ENCODE assay signal across 10 cellular contexts in genomic region chr3:11570251-11570650, GRCh38.
DNase-seq lines count a peak whose midpoint lies in the region; ATAC-seq and TF ChIP-seq lines count a peak whose summit lies in the region.
"Had no signal": no experiment of that assay in that cellular context is flagged by ENCODE, and none has a peak within 500 bp of the region (broad histone marks: within the 10 kb centered on the region; RNA-seq: fewer than 3 reads in every experiment).

No MANE protein-coding gene starts in this region.

- H3K27ac Mint-ChIP-seq in endodermal cell: peak overlapping the region; percentile 66

- intact Hi-C loops in left ventricle myocardium inferior (cut with micrococcal nuclease): no loop called here
- intact Hi-C loops in cardiac septum (cut with DNase I): no loop called here

- H2BK15ac ChIP-seq in neuronal stem cell (ENCODE audit: low read length): no peak overlapping the region

- DNase-seq in left ventricle myocardium inferior: no peak
- DNase-seq in cardiac septum (ENCODE audit: low spot score): no peak
- DNase-seq in endodermal cell: no peak
- no peak for DNase-seq in neuronal stem cell (ENCODE audit: low spot score)
- DNase-seq in effector memory CD4-positive, alpha-beta T cell: no peak
- DNase-seq in DMS53 treated with DMSO at 0.1 percent for 48 hours (lab: John Stamatoyannopoulos, UW; ENCODE audit: unreplicated experiment): no peak
- DNase-seq: GF-D8, NCI-H774 had no signal

- ATAC-seq in GM19351 (IDR thresholded peaks at IDR 0.05; ENCODE audit: unreplicated experiment): no peak

- H3K9me3 Mint-ChIP-seq in endodermal cell: no peaks in the 10 kb centered on the region

- no peak overlapping the region for H3K14ac ChIP-seq in neuronal stem cell (ENCODE audit: low read length)

- no peak overlapping the region for H3K4me2 ChIP-seq in neuronal stem cell (ENCODE audit: insufficient read depth, low read length, poor library complexity, severe bottlenecking)

- H3K27ac ChIP-seq in left ventricle myocardium inferior (replicated peaks) (peak overlapping the region; percentile 84), endodermal cell (ENCODE audit: low read depth, low read length) (no peak overlapping the region), neuronal stem cell (replicated peaks; ENCODE audit: low read length) (no peak overlapping the region), urinary bladder (ENCODE audit: low read depth) (peak overlapping the region; percentile 26)
- H3K27ac ChIP-seq in effector memory CD4-positive, alpha-beta T cell (ENCODE audit: insufficient read depth, low read length, poor library complexity, severe bottlenecking): no peak overlapping the region

- H3K27me3 Mint-ChIP-seq in endodermal cell (ENCODE audit: insufficient read depth): no peaks in the 10 kb centered on the region

- peaks cover 24% of the 10 kb centered on the region for H3K79me1 ChIP-seq in neuronal stem cell (ENCODE audit: low read depth, low read length)

- H3K4me1 ChIP-seq in left ventricle myocardium inferior (peaks cover 80% of the 10 kb centered on the region), endodermal cell (ENCODE audit: control insufficient read depth, insufficient read depth, low read length) (no peaks in the 10 kb centered on the region), neuronal stem cell (ENCODE audit: control insufficient read depth in 2 of 2, insufficient read depth in 1 of 2, low read depth in 1 of 2, low read length in 2 of 2) (no peaks in the 10 kb centered on the region), urinary bladder (ENCODE audit: insufficient read depth) (no peaks in the 10 kb centered on the region)
- H3K4me1 ChIP-seq in effector memory CD4-positive, alpha-beta T cell (ENCODE audit: control insufficient read depth, insufficient read depth, low read length, poor library complexity, severe bottlenecking): no peaks in the 10 kb centered on the region

- no peak overlapping the region for H3K23ac ChIP-seq in neuronal stem cell (ENCODE audit: low read depth, low read length, poor library complexity)

- no peak overlapping the region for H3K4ac ChIP-seq in neuronal stem cell (ENCODE audit: low read length)

- no peak overlapping the region for H2BK120ac ChIP-seq in neuronal stem cell (ENCODE audit: low read depth, low read length)

- H3K4me1 Mint-ChIP-seq in endodermal cell: no peaks in the 10 kb centered on the region

- H3K4me3 ChIP-seq in left ventricle myocardium inferior: no peak overlapping the region
- no peak overlapping the region for H3K4me3 ChIP-seq in endodermal cell (ENCODE audit: low read length)
- no peak overlapping the region for H3K4me3 ChIP-seq in neuronal stem cell (ENCODE audit: low read length in 2 of 2)
- no peak overlapping the region for H3K4me3 ChIP-seq in urinary bladder (ENCODE audit: low read depth, low read length)
- H3K4me3 ChIP-seq in effector memory CD4-positive, alpha-beta T cell (ENCODE audit: insufficient read depth, low read depth, low read length, poor library complexity, severe bottlenecking): no peak overlapping the region

- H4K8ac ChIP-seq in neuronal stem cell (ENCODE audit: low read depth, low read length): no peak overlapping the region

- no peak overlapping the region for H2BK5ac ChIP-seq in neuronal stem cell (ENCODE audit: low read length)

- no peak for TF ChIP-seq CTCF in left ventricle myocardium inferior (IDR thresholded peaks at IDR 0.05; ENCODE audit: borderline replicate concordance)
- TF ChIP-seq CTCF in endodermal cell (conservative IDR thresholded peaks at IDR 0.05): no peak

- H3K27me3 ChIP-seq in left ventricle myocardium inferior (ENCODE audit: low read depth) (no peaks in the 10 kb centered on the region), endodermal cell (ENCODE audit: control insufficient read depth, insufficient read depth, low read length, poor library complexity, severe bottlenecking) (no peaks in the 10 kb centered on the region), neuronal stem cell (ENCODE audit: control insufficient read depth in 3 of 3, insufficient read depth in 3 of 3, low read depth in 1 of 3, low read length in 3 of 3) (no peaks in the 10 kb centered on the region)
- H3K27me3 ChIP-seq in effector memory CD4-positive, alpha-beta T cell (replicated peaks; ENCODE audit: control insufficient read depth, insufficient read depth, low read length, poor library complexity, severe bottlenecking): no peaks in the 10 kb centered on the region

- no peak overlapping the region for H4K91ac ChIP-seq in neuronal stem cell (ENCODE audit: low read depth, low read length, poor library complexity)

- no peak overlapping the region for H3K4me3 Mint-ChIP-seq in endodermal cell

- no peak overlapping the region for H2AFZ ChIP-seq in neuronal stem cell (ENCODE audit: low read length)

- H3K9ac ChIP-seq in endodermal cell (ENCODE audit: extremely low read depth, low read length, poor library complexity, severe bottlenecking) (no peak overlapping the region), neuronal stem cell (ENCODE audit: low read depth, low read length, poor library complexity) (no peak overlapping the region)

- H3K36me3 ChIP-seq in left ventricle myocardium inferior: peaks cover 13% of the 10 kb centered on the region
- peaks cover 10% of the 10 kb centered on the region for H3K36me3 ChIP-seq in endodermal cell (ENCODE audit: control insufficient read depth, insufficient read depth, low read length)
- peaks cover 16 to 91% of the 10 kb centered on the region in 2 donors for H3K36me3 ChIP-seq in neuronal stem cell (replicated peaks in 1 of 2; ENCODE audit: control insufficient read depth in 2 of 2, insufficient read depth in 2 of 2, low read length in 2 of 2)
- no peaks in the 10 kb centered on the region for H3K36me3 ChIP-seq in urinary bladder (ENCODE audit: insufficient read depth)
- peaks cover 18% of the 10 kb centered on the region for H3K36me3 ChIP-seq in effector memory CD4-positive, alpha-beta T cell (ENCODE audit: control insufficient read depth, insufficient read depth, low read length)

- no peak overlapping the region for H2BK12ac ChIP-seq in neuronal stem cell (ENCODE audit: low read length)

- peaks cover 28% of the 10 kb centered on the region for H3K36me3 Mint-ChIP-seq in endodermal cell (ENCODE audit: low read depth)

- H3K9me3 ChIP-seq in left ventricle myocardium inferior (replicated peaks) (no peaks in the 10 kb centered on the region), endodermal cell (ENCODE audit: control insufficient read depth, low read length) (no peaks in the 10 kb centered on the region), neuronal stem cell (replicated peaks in 1 of 2; ENCODE audit: control insufficient read depth in 2 of 2, insufficient read depth in 1 of 2, low read depth in 1 of 2, low read length in 2 of 2) (no peaks in the 10 kb centered on the region)
- H3K9me3 ChIP-seq in effector memory CD4-positive, alpha-beta T cell (ENCODE audit: control insufficient read depth, low read length): no peaks in the 10 kb centered on the region

- WGBS in endodermal cell (ENCODE audit: insufficient coverage in 1 of 2, insufficient read length in 1 of 2), 2 experiments: 94 to 100% methylated on average over 2 to 13 of the region's 13 CpGs
- WGBS in neuronal stem cell (ENCODE audit: extremely low coverage in 2 of 2, insufficient read length in 2 of 2, insufficient replicate concordance in 1 of 2), 2 donors: no CpG with 5 or more reads among the region's 13 CpGs
- 51% methylated on average over 13 of the region's 13 CpGs for WGBS in urinary bladder

- no peak overlapping the region for H2AK5ac ChIP-seq in neuronal stem cell (ENCODE audit: low read depth, low read length)

- H3K18ac ChIP-seq in neuronal stem cell (ENCODE audit: low read length): peak overlapping the region; percentile 77

Comparison
In these comparisons a context has a peak if more than half of its experiments do, and no peak if none do; other contexts are left out.
1. H3K27ac ChIP-seq: peak in left ventricle myocardium inferior (single experiment) and urinary bladder (single experiment); none in endodermal cell (single experiment), neuronal stem cell (single experiment) and effector memory CD4-positive, alpha-beta T cell (single experiment).